In the genomic region with DNA sequence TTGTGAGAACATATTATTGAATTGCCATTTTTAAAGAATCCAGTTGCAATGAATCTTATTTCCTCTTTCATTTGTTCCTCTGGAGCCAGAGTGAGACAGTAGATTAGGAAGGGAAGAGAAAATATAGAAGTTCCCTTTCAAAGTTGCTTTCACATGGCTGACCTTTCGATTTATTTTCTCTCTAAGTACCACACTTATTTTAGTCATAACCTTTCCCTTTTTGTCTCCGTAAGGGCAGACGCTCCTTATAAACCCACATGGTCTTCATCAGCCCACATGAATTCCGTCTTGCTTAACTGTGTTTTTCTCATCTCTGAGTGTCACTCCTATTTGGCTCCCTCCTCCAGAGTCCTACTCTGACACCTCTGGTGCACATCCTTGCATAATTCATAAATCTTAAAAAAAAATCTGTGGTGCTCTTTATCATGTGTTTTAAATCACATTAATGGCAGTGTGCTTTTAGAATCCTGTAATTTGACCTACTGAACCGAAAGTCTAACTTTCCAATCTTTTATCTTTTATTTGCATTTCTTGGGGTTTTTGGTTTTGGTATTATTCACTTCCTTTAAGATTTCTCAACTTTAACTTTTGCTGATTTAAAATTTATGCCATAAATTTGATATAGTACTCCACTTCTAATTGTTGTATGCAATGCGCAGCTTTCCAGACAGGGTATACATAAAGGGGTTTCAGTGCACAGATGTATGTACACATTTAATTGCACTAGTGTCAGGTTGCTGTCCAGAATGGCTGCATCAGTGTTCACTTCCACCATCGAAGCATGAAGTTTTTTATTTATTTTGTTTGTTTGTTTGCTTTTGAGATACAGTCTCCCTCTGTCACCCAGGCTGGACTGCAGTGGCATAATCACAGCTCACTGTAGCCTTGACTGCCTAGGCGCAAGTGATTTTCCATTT, we compare ENCODE assay signal across 10 cellular contexts. TPM values are rescaled to one million over a fixed set of nuclear protein-coding genes. Genes with fewer than 3 reads are reported as not detected.
DNase-seq lines count a peak whose midpoint lies in the region; ATAC-seq and TF ChIP-seq lines count a peak whose summit lies in the region.
"Had no signal": no experiment of that assay in that cellular context is flagged by ENCODE, and none has a peak within 500 bp of the region (broad histone marks: within the 10 kb centered on the region; RNA-seq: fewer than 3 reads in every experiment).

No MANE protein-coding gene starts in this region.

- H3K4me3 Mint-ChIP-seq in activated T-cell treated with anti-CD3 and anti-CD28 coated beads, Interleukin-2, amount 50 U/mL, for 4 hours = peak overlapping the region; percentile 25
- peak overlapping the region; percentile 51 for H3K4me3 Mint-ChIP-seq in activated naive CD8-positive, alpha-beta T cell
- peak overlapping the region; percentile 68 for H3K4me3 Mint-ChIP-seq in stimulated activated memory B cell treated with anti-CD40 and anti-IgM and Interleukin-4, amounts not matched to agents 10 μg/mL and 1 μg/mL and 100 μg/mL, for 72 hours

- peaks cover 25% of the 10 kb centered on the region for H3K4me1 Mint-ChIP-seq in activated T-cell treated with anti-CD3 and anti-CD28 coated beads, Interleukin-2, amount 50 U/mL, for 4 hours (ENCODE audit: low read depth)
- H3K4me1 Mint-ChIP-seq in activated naive CD8-positive, alpha-beta T cell (ENCODE audit: low read depth) = peaks cover 28% of the 10 kb centered on the region
- peaks cover 52% of the 10 kb centered on the region for H3K4me1 Mint-ChIP-seq in stimulated activated memory B cell treated with anti-CD40 and anti-IgM and Interleukin-4, amounts not matched to agents 10 μg/mL and 1 μg/mL and 100 μg/mL, for 72 hours

- peak; percentile 50 to 57 for ATAC-seq in activated T-cell treated with anti-CD3 and anti-CD28 coated beads, Interleukin-2, amount 50 U/mL, for 4 hours
- ATAC-seq in HG03469 (IDR thresholded peaks at IDR 0.05; ENCODE audit: unreplicated experiment) = peak; percentile 45
- peak; percentile 79 for ATAC-seq in stimulated activated memory B cell treated with anti-CD40 and anti-IgM and Interleukin-4, amounts not matched to agents 10 μg/mL and 1 μg/mL and 100 μg/mL, for 72 hours

- peaks cover 2% of the 10 kb centered on the region for H3K27me3 Mint-ChIP-seq in activated T-cell treated with anti-CD3 and anti-CD28 coated beads, Interleukin-2, amount 50 U/mL, for 4 hours (ENCODE audit: low read depth)
- H3K27me3 Mint-ChIP-seq in activated naive CD8-positive, alpha-beta T cell = no peaks in the 10 kb centered on the region
- H3K27me3 Mint-ChIP-seq in stimulated activated memory B cell treated with anti-CD40 and anti-IgM and Interleukin-4, amounts not matched to agents 10 μg/mL and 1 μg/mL and 100 μg/mL, for 72 hours = no peaks in the 10 kb centered on the region

- no peak for DNase-seq in activated T-cell treated with anti-CD3 and anti-CD28 coated beads, Interleukin-2, amount 50 U/mL, for 4 hours
- no peak for DNase-seq in activated T-cell treated with anti-CD3 and anti-CD28 coated beads, Interleukin-2, amount 50 U/mL, for 1 hour
- DNase-seq in amniotic stem cell (lab: John Stamatoyannopoulos, UW) (no peak), GM13977 (ENCODE audit: low spot score) (no peak), posterior cingulate gyrus (no peak)
- DNase-seq: NCI-H2171 treated with DMSO at 0.1 percent for 48 hours had no signal

- intact Hi-C loops in posterior cingulate gyrus (cut with DNase I) = loop anchor here (10.0 kb wide), 1 partner anchor 159 kb away; no protein-coding TSS in a partner anchor

- H3K27ac Mint-ChIP-seq in activated naive CD8-positive, alpha-beta T cell = peak overlapping the region; percentile 18
- H3K27ac Mint-ChIP-seq in stimulated activated memory B cell treated with anti-CD40 and anti-IgM and Interleukin-4, amounts not matched to agents 10 μg/mL and 1 μg/mL and 100 μg/mL, for 72 hours = peak overlapping the region; percentile 95
- H3K27ac Mint-ChIP-seq: progenitor cell of endocrine pancreas had no signal

- peaks cover 14% of the 10 kb centered on the region for H3K9me3 Mint-ChIP-seq in activated T-cell treated with anti-CD3 and anti-CD28 coated beads, Interleukin-2, amount 50 U/mL, for 4 hours
- peaks cover 18% of the 10 kb centered on the region for H3K9me3 Mint-ChIP-seq in activated naive CD8-positive, alpha-beta T cell (ENCODE audit: low read depth)
- peaks cover 10% of the 10 kb centered on the region for H3K9me3 Mint-ChIP-seq in stimulated activated memory B cell treated with anti-CD40 and anti-IgM and Interleukin-4, amounts not matched to agents 10 μg/mL and 1 μg/mL and 100 μg/mL, for 72 hours

- in situ Hi-C loops in GM13977 (cut with MboI; ENCODE audit: low pct_unique_long_range_greater_than_20kb, low sequenced_read_pairs, unreplicated experiment) = no loop called here

- TF ChIP-seq CTCF in GM13977 (IDR thresholded peaks at IDR 0.05; ENCODE audit: extremely low read depth, insufficient read depth, missing control alignments) = no peak

- H3K36me3 Mint-ChIP-seq in activated T-cell treated with anti-CD3 and anti-CD28 coated beads, Interleukin-2, amount 50 U/mL, for 4 hours (ENCODE audit: insufficient read depth) = no peaks in the 10 kb centered on the region
- H3K36me3 Mint-ChIP-seq in activated naive CD8-positive, alpha-beta T cell = peaks cover 3% of the 10 kb centered on the region
- peaks cover 17% of the 10 kb centered on the region for H3K36me3 Mint-ChIP-seq in stimulated activated memory B cell treated with anti-CD40 and anti-IgM and Interleukin-4, amounts not matched to agents 10 μg/mL and 1 μg/mL and 100 μg/mL, for 72 hours

RNA-seq across cellular contexts. Expression of gene ZNF396, which starts 38.6 kb away (rescaled TPM):
- total RNA-seq in activated T-cell treated with anti-CD3 and anti-CD28 coated beads, Interleukin-2, amount 50 U/mL, for 4 hours = under 1 TPM; 0.20 to 0.49 (median 0.29) TPM
